In the genomic region with DNA sequence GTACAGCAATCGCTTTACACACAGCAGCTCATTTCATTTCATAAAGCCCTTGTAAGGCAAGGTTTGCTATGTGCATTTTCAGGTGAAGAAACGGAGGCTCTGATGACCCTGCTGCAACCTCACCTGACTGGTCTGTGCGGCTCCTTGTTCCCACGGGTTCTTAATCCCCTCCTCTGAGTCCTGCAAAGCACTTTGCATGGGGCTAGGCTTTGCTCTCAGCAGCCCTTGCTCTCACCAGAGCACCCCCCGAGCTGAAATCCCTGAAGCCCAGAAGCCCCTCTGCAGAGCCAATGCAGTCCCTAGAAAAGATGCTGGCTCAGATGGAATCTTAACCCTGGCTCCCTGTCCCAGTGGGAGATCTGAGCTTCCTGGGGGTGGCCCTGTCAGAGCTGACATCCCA, we compare ENCODE assay signal across 26 cellular contexts. TPM values are rescaled to one million over a fixed set of nuclear protein-coding genes. Genes with fewer than 3 reads are reported as not detected.
DNase-seq lines count a peak whose midpoint lies in the region; ATAC-seq and TF ChIP-seq lines count a peak whose summit lies in the region.
"Had no signal": no experiment of that assay in that cellular context is flagged by ENCODE, and none has a peak within 500 bp of the region (broad histone marks: within the 10 kb centered on the region; RNA-seq: fewer than 3 reads in every experiment).

No MANE protein-coding gene starts in this region.

- H3K9me3 Mint-ChIP-seq in nephron, result peaks cover 2% of the 10 kb centered on the region
- H3K9me3 Mint-ChIP-seq: CD8-positive, alpha-beta memory T cell; endodermal cell had no signal

- H3K27ac Mint-ChIP-seq in nephron, result peak overlapping the region in 2 of 3 experiments; percentile 90 to 96

- DNase-seq in cardiac septum (ENCODE audit: low spot score), result peak; percentile 41
- DNase-seq in left cardiac atrium, result no peak
- DNase-seq in coronary artery (ENCODE audit: low spot score), result no peak
- peak in 1 of 2 donors; percentile 11 for DNase-seq in uterus
- DNase-seq in amygdala (lab: John Stamatoyannopoulos, UW), result no peak
- DNase-seq in glomerular visceral epithelial cell (ENCODE audit: extremely low spot score), result no peak
- DNase-seq: activated gamma-delta T cell treated with Interleukin-2 at 50 U/mL for 16 hours; AML-193; CD8-positive, alpha-beta memory T cell; endodermal cell; mesenchymal stem cell; naive B cell; NCI-H2081; NCI-H345; OCI-M1; retina; stimulated activated naive CD4-positive, alpha-beta T cell treated with Interleukin-2 at 50 U/mL for 16 hours; T-helper 1 cell; thyroid gland had no signal

- H3K27me3 ChIP-seq in uterus, result no peaks in the 10 kb centered on the region
- H3K27me3 ChIP-seq: adrenal gland, thyroid gland had no signal

- TF ChIP-seq CTCF in coronary artery (IDR thresholded peaks at IDR 0.05), result no peak
- TF ChIP-seq CTCF in nephron (IDR thresholded peaks at IDR 0.05; ENCODE audit: unreplicated experiment in 3 of 3), result no peak
- no peak for TF ChIP-seq CTCF in uterus (IDR thresholded peaks at IDR 0.05)

- no peaks in the 10 kb centered on the region for H3K27me3 Mint-ChIP-seq in nephron (ENCODE audit: low read depth)
- H3K27me3 Mint-ChIP-seq: CD8-positive, alpha-beta memory T cell had no signal

- ATAC-seq in left cardiac atrium, result no peak
- ATAC-seq in GM18520 (IDR thresholded peaks at IDR 0.05; ENCODE audit: unreplicated experiment), result no peak

- no peaks in the 10 kb centered on the region for H3K36me3 ChIP-seq in uterus
- H3K36me3 ChIP-seq: adrenal gland, thyroid gland had no signal

- peaks cover 3 to 15% of the 10 kb centered on the region in 2 donors for H3K4me1 ChIP-seq in uterus

- H3K9me3 ChIP-seq in uterus, result no peaks in the 10 kb centered on the region
- H3K9me3 ChIP-seq: adrenal gland, thyroid gland had no signal

- H3K27ac ChIP-seq in coronary artery (peak overlapping the region; percentile 84 to 88), uterus (peak overlapping the region; percentile 84 to 89)

- H3K36me3 Mint-ChIP-seq in nephron (ENCODE audit: low read depth), result no peaks in the 10 kb centered on the region
- H3K36me3 Mint-ChIP-seq: CD8-positive, alpha-beta memory T cell; naive B cell had no signal

- no peak for TF ChIP-seq POLR2A in uterus (IDR thresholded peaks at IDR 0.05)

- intact Hi-C loops in cardiac septum (cut with DNase I), result loop anchor here (5.0 kb wide), 1 partner anchor 45 kb away; no protein-coding TSS in a partner anchor
- intact Hi-C loops in left cardiac atrium (cut with DNase I), result no loop called here
- intact Hi-C loops in uterus (cut with DNase I; ENCODE audit: low total_unique reads), result loop anchor here (10.0 kb wide), 1 partner anchor 198 kb away; no protein-coding TSS in a partner anchor

- H3K4me1 Mint-ChIP-seq in nephron, result peaks cover 31% of the 10 kb centered on the region
- H3K4me1 Mint-ChIP-seq: naive B cell had no signal

- no peak overlapping the region for H3K4me3 ChIP-seq in coronary artery
- no peak overlapping the region for H3K4me3 ChIP-seq in uterus
- H3K4me3 ChIP-seq: adrenal gland, thyroid gland had no signal

- H3K4me3 Mint-ChIP-seq in nephron, result no peak overlapping the region
- H3K4me3 Mint-ChIP-seq: CD8-positive, alpha-beta memory T cell; endodermal cell; naive B cell had no signal

RNA-seq across cellular contexts. Expression of gene APOL6, which starts 11.0 kb away (rescaled TPM):
- total RNA-seq in cardiac septum, result 5.7 TPM
- total RNA-seq in left cardiac atrium, result 10 to 100 TPM; 20.6 to 23.0 TPM
- 10 to 100 TPM in 2 of 4 donors, 1 to 10 TPM in 2; 5.3 to 19.8 (median 13.0) TPM for total RNA-seq in uterus
- total RNA-seq: endodermal cell had no signal

RNA-seq across cellular contexts. Expression of gene MB, which starts 20.1 kb away (rescaled TPM):
- total RNA-seq in cardiac septum (7,641 TPM), left cardiac atrium (1,000 to 10,000 TPM; 7,141 to 7,312 TPM), uterus (1 to 10 TPM in 2 of 4 donors, not detected in 2; 1.8 to 2.5 TPM)
- total RNA-seq: bronchial epithelial cell, glomerular endothelial cell, kidney epithelial cell, MCF 10A had no signal

Comparison
In these comparisons a context has a peak if more than half of its experiments do, and no peak if none do; other contexts are left out.
1. intact Hi-C loops: an anchor here in cardiac septum (5.0 kb wide) and uterus (10.0 kb wide); none called in left cardiac atrium.
2. RNA of gene MB, which starts 20.1 kb away (total RNA-seq): 7,641 TPM in cardiac septum (single experiment) and 7,141 to 7,312 TPM in left cardiac atrium; 1.8 to 2.5 TPM in uterus; every median in the first group is over 1,000 times any median in the second.